Comparison of ENCODE assay signal across 9 cellular contexts in genomic region chr5:108104448-108104847, GRCh38.
"Had no signal": no experiment of that assay in that cellular context is flagged by ENCODE, and none has a peak within 500 bp of the region (broad histone marks: within the 10 kb centered on the region; RNA-seq: fewer than 3 reads in every experiment).

No MANE protein-coding gene starts in this region.

- H2AFZ ChIP-seq: GM23248, GM23338 had no signal

- H3K9ac ChIP-seq: GM23248 had no signal

- H3K27ac ChIP-seq: GM23248 had no signal

- H3K9me3 ChIP-seq: HAP-1 had no signal

- DNase-seq: GM23248, GOT3, H7, H9, HCEC 1CT, HFFc6 had no signal

- H3K36me3 ChIP-seq: HAP-1 had no signal

- ATAC-seq: GM23338, HCT116 had no signal

- H3K4me3 ChIP-seq: GM23248, GM23338, HAP-1 had no signal
